ENCODE assay signal across 8 cellular contexts in the genomic region with DNA sequence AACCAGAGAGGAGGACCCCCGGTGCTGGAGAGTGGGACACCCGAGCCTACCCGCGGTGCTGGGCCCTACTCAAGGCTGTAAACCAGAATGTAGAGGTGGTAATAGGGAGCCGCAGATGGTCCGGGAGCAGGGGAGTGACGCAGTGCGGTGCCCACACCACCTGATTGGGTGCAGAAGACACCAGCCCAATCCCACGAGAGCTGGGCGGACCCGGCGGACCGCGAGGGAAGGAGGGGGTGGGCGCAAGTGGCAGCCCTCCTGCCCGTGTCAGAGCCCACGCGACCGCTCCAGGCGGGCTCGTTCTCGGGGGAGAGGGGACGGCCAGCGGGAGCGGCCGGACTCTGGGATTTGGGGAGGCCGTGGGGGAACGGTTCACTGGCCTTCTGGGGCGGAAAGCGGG.
DNase-seq lines count a peak whose midpoint lies in the region; ATAC-seq, FAIRE-seq and TF ChIP-seq lines count a peak whose summit lies in the region.

No MANE protein-coding gene starts in this region.

- CTCF ChIA-PET in SK-N-SH (lab: Yijun Ruan, JAX): interaction anchor here (1.0 to 1.8 kb wide), 4 partner anchors 8 to 376 kb away, joined by 3 to 4 read pairs (median 3); no protein-coding TSS in a partner anchor
- CTCF ChIA-PET in naive thymus-derived CD4-positive, alpha-beta T cell (lab: Charles Lee): no interaction called here

- H3K27me3 Mint-ChIP-seq in naive thymus-derived CD4-positive, alpha-beta T cell: peaks cover 30 to 53% (median 38%) of the 10 kb centered on the region in 5 donors

- no peak for TF ChIP-seq RAD21 in SK-N-SH (IDR thresholded peaks at IDR 0.05; ENCODE audit: low read length)

- H3K4me1 Mint-ChIP-seq in naive thymus-derived CD4-positive, alpha-beta T cell: peaks cover 0 to 12% (median 8%) of the 10 kb centered on the region in 7 donors

- no peak for FAIRE-seq in D721Med (lab: Jason Lieb, UNC)

- H3K27ac ChIP-seq in ACC112 (ENCODE audit: low read depth, low read length): no peak overlapping the region
- peak overlapping the region in 1 of 2 experiments; percentile 74; a peak in 1 of 4 replicates for H3K27ac ChIP-seq in SK-N-SH (ENCODE audit: low read depth in 2 of 2, low read length in 1 of 2)
- H3K27ac ChIP-seq in fibroblast of lung (ENCODE audit: insufficient read depth, low read length): no peak overlapping the region
- no peak overlapping the region for H3K27ac ChIP-seq in naive thymus-derived CD4-positive, alpha-beta T cell (ENCODE audit: low read depth, low read length)

- H3K9me2 ChIP-seq in SK-N-SH: no peaks in the 10 kb centered on the region

- H3K9me3 Mint-ChIP-seq in naive thymus-derived CD4-positive, alpha-beta T cell: peaks cover 0 to 3% (median 0%) of the 10 kb centered on the region in 11 donors

- intact Hi-C loops in naive thymus-derived CD4-positive, alpha-beta T cell (cut with micrococcal nuclease): no loop called here

- H2AFZ ChIP-seq in ACC112 (ENCODE audit: low read length, unreplicated experiment) (peak overlapping the region; percentile 82), SK-N-SH (ENCODE audit: low read depth) (peak overlapping the region; percentile 92; the same call in 1 of the 2 replicates), fibroblast of lung (ENCODE audit: low read length) (no peak overlapping the region)

- H3K9ac ChIP-seq in SK-N-SH (peak overlapping the region; percentile 71; the same call in 1 of the 2 replicates), fibroblast of lung (ENCODE audit: insufficient read depth, low read length) (peak overlapping the region; percentile 55)

- H3K79me2 ChIP-seq in ACC112 (ENCODE audit: control insufficient read depth, insufficient read depth, low read length, unreplicated experiment) (no peaks in the 10 kb centered on the region), SK-N-SH (ENCODE audit: insufficient read depth) (no peaks in the 10 kb centered on the region), fibroblast of lung (ENCODE audit: control insufficient read depth, insufficient read depth, low read length) (no peaks in the 10 kb centered on the region)

- H3K27me3 ChIP-seq in ACC112 (ENCODE audit: insufficient read depth, low read length): no peaks in the 10 kb centered on the region
- no peaks in the 10 kb centered on the region for H3K27me3 ChIP-seq in SK-N-SH (ENCODE audit: insufficient read depth)
- H3K27me3 ChIP-seq in fibroblast of lung (ENCODE audit: control insufficient read depth, insufficient read depth, low read length): no peaks in the 10 kb centered on the region
- H3K27me3 ChIP-seq in naive thymus-derived CD4-positive, alpha-beta T cell (ENCODE audit: control insufficient read depth in 2 of 2, insufficient read depth in 2 of 2, low read length in 2 of 2): no peaks in the 10 kb centered on the region

- POLR2A ChIA-PET in SK-N-SH (lab: Yijun Ruan, JAX): interaction anchor here (1.1 kb wide), 3 partner anchors 17 to 53 kb away, joined by 3 to 6 read pairs (median 6); no protein-coding TSS in a partner anchor
- POLR2A ChIA-PET in naive thymus-derived CD4-positive, alpha-beta T cell (lab: Charles Lee): no interaction called here

- peak overlapping the region in 9 of 10 donors; percentile 35 to 79 (median 68) for H3K4me3 Mint-ChIP-seq in naive thymus-derived CD4-positive, alpha-beta T cell

- no peaks in the 10 kb centered on the region for H3K9me3 ChIP-seq in SK-N-SH
- H3K9me3 ChIP-seq in fibroblast of lung (ENCODE audit: control insufficient read depth, insufficient read depth, low read depth, low read length): no peaks in the 10 kb centered on the region
- H3K9me3 ChIP-seq in naive thymus-derived CD4-positive, alpha-beta T cell (ENCODE audit: control insufficient read depth in 2 of 3, low read length in 3 of 3): no peaks in the 10 kb centered on the region

- peak; percentile 87 for DNase-seq in SK-N-SH
- DNase-seq in fibroblast of lung (ENCODE audit: low read depth in 2 of 2): peak; percentile 52 to 66
- DNase-seq in naive thymus-derived CD4-positive, alpha-beta T cell: no peak
- no peak for DNase-seq in D721Med (ENCODE audit: insufficient read length, low spot score)
- no peak for DNase-seq in COR-L47 (lab: John Stamatoyannopoulos, UW)
- no peak for DNase-seq in NCI-H526 (lab: John Stamatoyannopoulos, UW)

- H3K36me3 ChIP-seq in ACC112 (ENCODE audit: insufficient read depth, low read length): no peaks in the 10 kb centered on the region
- no peaks in the 10 kb centered on the region for H3K36me3 ChIP-seq in SK-N-SH (replicated peaks in 1 of 2; ENCODE audit: control insufficient read depth in 1 of 2, insufficient read depth in 2 of 2, low read length in 1 of 2)
- H3K36me3 ChIP-seq in fibroblast of lung (ENCODE audit: control insufficient read depth, insufficient read depth, low read length): no peaks in the 10 kb centered on the region
- H3K36me3 ChIP-seq in naive thymus-derived CD4-positive, alpha-beta T cell (ENCODE audit: control insufficient read depth in 2 of 3, insufficient read depth in 3 of 3, low read length in 3 of 3): no peaks in the 10 kb centered on the region

- peaks cover 7% of the 10 kb centered on the region for H3F3A ChIP-seq in SK-N-SH (replicated peaks; ENCODE audit: insufficient read depth)

- ATAC-seq in naive thymus-derived CD4-positive, alpha-beta T cell: no peak
- no peak for ATAC-seq in HG02973 (IDR thresholded peaks at IDR 0.05; ENCODE audit: unreplicated experiment)

- H3K4me3 ChIP-seq in ACC112 (ENCODE audit: low read depth, low read length) (peak overlapping the region; percentile 78), SK-N-SH (ENCODE audit: low read depth in 2 of 2, low read length in 1 of 2) (peak overlapping the region in 1 of 2 experiments; percentile 42; a peak in 2 of 4 replicates), fibroblast of lung (replicated peaks in 1 of 4; ENCODE audit: control extremely low read depth in 1 of 4, insufficient read depth in 1 of 4, low read depth in 3 of 4, low read length in 4 of 4) (peak overlapping the region in 2 of 4 experiments; percentile 40 to 56)
- H3K4me3 ChIP-seq in naive thymus-derived CD4-positive, alpha-beta T cell (ENCODE audit: low read length): no peak overlapping the region

- H3K4me2 ChIP-seq in SK-N-SH (peak overlapping the region; percentile 83), fibroblast of lung (ENCODE audit: extremely low read depth, insufficient read depth, low read length) (peak overlapping the region; percentile 62)

- H4K20me1 ChIP-seq in SK-N-SH (ENCODE audit: insufficient read depth) (no peaks in the 10 kb centered on the region), fibroblast of lung (ENCODE audit: control insufficient read depth, extremely low read depth, insufficient read depth, low read length) (no peaks in the 10 kb centered on the region)

- peaks cover 0 to 3% (median 0%) of the 10 kb centered on the region in 5 donors for H3K36me3 Mint-ChIP-seq in naive thymus-derived CD4-positive, alpha-beta T cell

- H3K4me1 ChIP-seq in ACC112 (ENCODE audit: control insufficient read depth, insufficient read depth, low read length, unreplicated experiment) (peaks cover 9% of the 10 kb centered on the region), SK-N-SH (ENCODE audit: control insufficient read depth in 1 of 2, insufficient read depth in 2 of 2, low read depth in 1 of 2, low read length in 1 of 2) (peaks cover 3 to 9% of the 10 kb centered on the region in 2 experiments; a peak in 1 of 4 replicates), fibroblast of lung (ENCODE audit: control insufficient read depth, extremely low read depth, insufficient read depth, low read length) (peaks cover 13% of the 10 kb centered on the region)
- H3K4me1 ChIP-seq in naive thymus-derived CD4-positive, alpha-beta T cell (ENCODE audit: control insufficient read depth in 2 of 2, insufficient read depth in 2 of 2, low read length in 2 of 2): no peaks in the 10 kb centered on the region

- no peak for TF ChIP-seq EP300 in SK-N-SH (IDR thresholded peaks at IDR 0.05; ENCODE audit: borderline replicate concordance in 1 of 2, low read depth in 1 of 2, low read length in 1 of 2)

- H3K27ac Mint-ChIP-seq in naive thymus-derived CD4-positive, alpha-beta T cell: peak overlapping the region in 1 of 9 donors; percentile 71

- WGBS in SK-N-SH (ENCODE audit: low lambda C conversion rate): 64% methylated on average over 16 of the region's 30 CpGs

- TF ChIP-seq CTCF in SK-N-SH (IDR thresholded peaks at IDR 0.05) (no peak), fibroblast of lung (conservative IDR thresholded peaks at IDR 0.05 in 1 of 2, IDR thresholded peaks at IDR 0.05 in 1 of 2; ENCODE audit: low read depth in 1 of 2, low read length in 2 of 2) (no peak), D721Med (IDR thresholded peaks at IDR 0.05; ENCODE audit: insufficient read depth, missing control alignments) (no peak)

TF ChIP-seq in SK-N-SH, 30 proteins besides CTCF, POLR2A, EP300 and RAD21:
- TF ChIP-seq, protein P1, sequence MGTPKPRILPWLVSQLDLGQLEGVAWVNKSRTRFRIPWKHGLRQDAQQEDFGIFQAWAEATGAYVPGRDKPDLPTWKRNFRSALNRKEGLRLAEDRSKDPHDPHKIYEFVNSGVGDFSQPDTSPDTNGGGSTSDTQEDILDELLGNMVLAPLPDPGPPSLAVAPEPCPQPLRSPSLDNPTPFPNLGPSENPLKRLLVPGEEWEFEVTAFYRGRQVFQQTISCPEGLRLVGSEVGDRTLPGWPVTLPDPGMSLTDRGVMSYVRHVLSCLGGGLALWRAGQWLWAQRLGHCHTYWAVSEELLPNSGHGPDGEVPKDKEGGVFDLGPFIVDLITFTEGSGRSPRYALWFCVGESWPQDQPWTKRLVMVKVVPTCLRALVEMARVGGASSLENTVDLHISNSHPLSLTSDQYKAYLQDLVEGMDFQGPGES (IDR thresholded peaks at IDR 0.05; ENCODE audit: low read depth, low read length): no peak
- TF ChIP-seq NRF1 (IDR thresholded peaks at IDR 0.05; ENCODE audit: low read depth, low read length): no peak
- TF ChIP-seq MXI1 (IDR thresholded peaks at IDR 0.05; ENCODE audit: low read depth, low read length): peak; percentile 46
- TF ChIP-seq CHD2 (IDR thresholded peaks at IDR 0.05; ENCODE audit: low read length, partially characterized antibody): no peak

Comparison
In these comparisons a context has a peak if more than half of its experiments do, and no peak if none do; other contexts are left out.
1. DNase-seq: peak in SK-N-SH (single experiment) and fibroblast of lung (2 of 2); none in naive thymus-derived CD4-positive, alpha-beta T cell (0 of 9), D721Med (single experiment), COR-L47 (single experiment) and NCI-H526 (0 of 2).